ENCODE assay signal across 8 cellular contexts in the genomic region with DNA sequence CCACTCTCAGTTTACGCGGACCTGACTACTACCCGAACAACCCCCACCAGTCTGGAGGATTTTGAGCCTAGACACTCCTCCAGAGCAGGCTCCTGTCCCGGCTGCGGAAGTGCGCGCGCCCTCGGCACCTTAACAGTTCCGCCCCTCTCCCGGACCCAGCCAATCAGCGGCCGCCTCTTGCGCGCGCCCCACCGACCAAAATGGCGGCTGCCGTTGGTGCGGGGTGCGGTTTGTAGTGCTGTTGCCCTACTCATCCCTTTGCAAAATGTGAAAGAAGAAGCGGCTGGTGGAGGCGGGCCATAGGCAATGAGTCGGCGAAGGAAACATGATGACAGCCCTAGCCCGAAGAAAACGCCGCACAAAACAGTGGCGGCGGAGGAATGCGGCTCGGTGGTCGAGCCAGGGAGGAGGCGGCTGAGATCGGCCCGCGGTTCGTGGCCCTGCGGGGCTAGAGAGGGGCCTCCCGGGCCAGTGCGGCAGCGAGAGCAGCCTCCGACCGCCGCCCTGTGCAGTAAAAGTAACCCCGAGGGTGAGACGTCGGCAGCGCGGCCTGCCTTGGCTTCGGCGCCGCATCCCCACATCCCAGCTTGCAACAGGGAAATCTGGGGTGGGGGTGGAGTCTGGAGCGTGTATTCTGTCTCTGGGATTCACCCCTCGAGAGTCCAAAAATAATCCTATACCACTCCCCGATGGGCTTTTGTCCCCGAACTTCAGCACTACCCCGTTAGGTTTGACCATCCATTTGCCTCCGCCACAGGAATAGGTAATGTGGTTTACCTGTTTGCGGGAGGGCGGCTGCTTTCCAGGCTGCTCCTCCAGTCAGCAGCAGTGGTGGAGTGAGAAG. TPM values are rescaled to one million over a fixed set of nuclear protein-coding genes. Genes with fewer than 3 reads are reported as not detected.
DNase-seq lines count a peak whose midpoint lies in the region; ATAC-seq and TF ChIP-seq lines count a peak whose summit lies in the region.

A gene (plus strand): TSS at position 191 of the 844 bp plus-strand sequence. CDS start 116 bp downstream, at position 307.

- BruUV-seq in Calu3 (replicated peaks; lab: Mats Ljungman, UMichigan): TSS peak; percentile 73
- BruUV-seq in OCI-LY7 (replicated peaks; lab: Mats Ljungman, UMichigan): TSS peak; percentile 71

- H3K9me2 ChIP-seq in OCI-LY7 (ENCODE audit: insufficient read depth, low read length): no peaks in the 10 kb centered on the region

- peaks cover 28% of the 10 kb centered on the region for H3K36me3 ChIP-seq in OCI-LY7 (ENCODE audit: insufficient read depth, low read length)

- ATAC-seq in GM21447 (IDR thresholded peaks at IDR 0.05; ENCODE audit: unreplicated experiment): peak; percentile 99

- no peaks in the 10 kb centered on the region for H3K9me3 Mint-ChIP-seq in Calu3 (ENCODE audit: low read depth, unreplicated experiment)

- H3K9me3 ChIP-seq in OCI-LY7 (ENCODE audit: low read length): no peaks in the 10 kb centered on the region

- H2AFZ ChIP-seq in OCI-LY7 (ENCODE audit: low read length): peak within 1 kb of the TSS; percentile 82

- peaks cover 24% of the 10 kb centered on the region for H3K4me1 ChIP-seq in OCI-LY7 (ENCODE audit: insufficient read depth, low read length, poor library complexity, severe bottlenecking)

- H3K79me2 ChIP-seq in OCI-LY7 (ENCODE audit: insufficient read depth, low read depth, low read length): peaks cover 37% of the 10 kb centered on the region

- peak within 1 kb of the TSS; percentile 92 for H3K4me3 ChIP-seq in OCI-LY7 (ENCODE audit: low read depth, low read length, poor library complexity, severe bottlenecking)

- H3K27ac ChIP-seq in OCI-LY7 (ENCODE audit: low read depth, low read length, poor library complexity, severe bottlenecking): peak within 1 kb of the TSS; percentile 82

- intact Hi-C loops in Calu3 (cut with micrococcal nuclease; ENCODE audit: unreplicated experiment) (loop anchor here (2.0 to 5.0 kb wide), 4 partner anchors 105 to 965 kb away; no protein-coding TSS in a partner anchor), OCI-LY7 (cut with micrococcal nuclease; ENCODE audit: unreplicated experiment) (no loop called here)

- CTCF ChIA-PET in Calu3 (lab: Charles Lee): no interaction called here
- CTCF ChIA-PET in OCI-LY7 (lab: Charles Lee; ENCODE audit: unreplicated experiment): no interaction called here

- no peak for TF ChIP-seq CTCF in Calu3 (IDR thresholded peaks at IDR 0.05; ENCODE audit: unreplicated experiment)
- TF ChIP-seq CTCF in OCI-LY7 (conservative IDR thresholded peaks at IDR 0.05; ENCODE audit: low read length): no peak

- H3K27me3 Mint-ChIP-seq in Calu3 (ENCODE audit: unreplicated experiment): no peaks in the 10 kb centered on the region

- peaks cover 30% of the 10 kb centered on the region for H3K36me3 Mint-ChIP-seq in Calu3 (ENCODE audit: insufficient read depth, unreplicated experiment)

- DNase-seq in Calu3: peak; percentile 93
- DNase-seq in HuH-7.5 (ENCODE audit: low spot score): peak; percentile 82
- peak; percentile 92 for DNase-seq in OCI-LY7 (ENCODE audit: low spot score)
- peak; percentile 91 for DNase-seq in activated T-cell treated with anti-CD3 and anti-CD28 coated beads for 4 hours
- peak; percentile 88 for DNase-seq in epidermal melanocyte (ENCODE audit: insufficient read length, low spot score)
- peak; percentile 81 for DNase-seq in middle frontal gyrus (ENCODE audit: extremely low spot score, low spot score)
- DNase-seq in stimulated activated CD8-positive, alpha-beta memory T cell treated with anti-CD3 and anti-CD28 coated beads, Interleukin-2, amount 100 ng/mL, for 48 hours (ENCODE audit: low read depth in 2 of 2): peak; percentile 84 to 89

- POLR2A ChIA-PET in OCI-LY7 (lab: Charles Lee): interaction anchor here (0.6 to 1.3 kb wide), 6 partner anchors 9 to 1370 kb away, joined by 3 to 7 read pairs (median 4); no protein-coding TSS in a partner anchor

- peaks cover 36% of the 10 kb centered on the region for H3K4me1 Mint-ChIP-seq in Calu3 (ENCODE audit: low read depth, unreplicated experiment)

- H3K27ac Mint-ChIP-seq in Calu3 (ENCODE audit: unreplicated experiment): peak within 1 kb of the TSS; percentile 90

- H3K4me3 Mint-ChIP-seq in Calu3 (ENCODE audit: low read depth, unreplicated experiment): peak within 1 kb of the TSS; percentile 88

- peak within 1 kb of the TSS; percentile 76 for H3K4me2 ChIP-seq in OCI-LY7 (ENCODE audit: low read length)

- no peaks in the 10 kb centered on the region; the same call in 1 of the 2 replicates for H4K20me1 ChIP-seq in OCI-LY7 (ENCODE audit: insufficient read depth, low read length)

RNA-seq across cellular contexts. Expression of the gene that starts here (rescaled TPM):
- total RNA-seq in Calu3 (2022): 12.2 and 12.6 TPM in 2 replicates
- total RNA-seq in OCI-LY7 (2014; rRNA removed; shearing (Covaris generic)): 16.6 and 17.4 TPM in 2 replicates
- total RNA-seq in OCI-LY7 (2022): 18.1 and 22.6 TPM in 2 replicates

Comparison
In these comparisons a context has a peak if more than half of its experiments do, and no peak if none do; other contexts are left out.
1. Peak in every context shown above with its lines: DNase-seq, ATAC-seq, H3K4me3 ChIP-seq and H3K27ac ChIP-seq.